8 cellular contexts compared by ENCODE assay signal in the genomic region with DNA sequence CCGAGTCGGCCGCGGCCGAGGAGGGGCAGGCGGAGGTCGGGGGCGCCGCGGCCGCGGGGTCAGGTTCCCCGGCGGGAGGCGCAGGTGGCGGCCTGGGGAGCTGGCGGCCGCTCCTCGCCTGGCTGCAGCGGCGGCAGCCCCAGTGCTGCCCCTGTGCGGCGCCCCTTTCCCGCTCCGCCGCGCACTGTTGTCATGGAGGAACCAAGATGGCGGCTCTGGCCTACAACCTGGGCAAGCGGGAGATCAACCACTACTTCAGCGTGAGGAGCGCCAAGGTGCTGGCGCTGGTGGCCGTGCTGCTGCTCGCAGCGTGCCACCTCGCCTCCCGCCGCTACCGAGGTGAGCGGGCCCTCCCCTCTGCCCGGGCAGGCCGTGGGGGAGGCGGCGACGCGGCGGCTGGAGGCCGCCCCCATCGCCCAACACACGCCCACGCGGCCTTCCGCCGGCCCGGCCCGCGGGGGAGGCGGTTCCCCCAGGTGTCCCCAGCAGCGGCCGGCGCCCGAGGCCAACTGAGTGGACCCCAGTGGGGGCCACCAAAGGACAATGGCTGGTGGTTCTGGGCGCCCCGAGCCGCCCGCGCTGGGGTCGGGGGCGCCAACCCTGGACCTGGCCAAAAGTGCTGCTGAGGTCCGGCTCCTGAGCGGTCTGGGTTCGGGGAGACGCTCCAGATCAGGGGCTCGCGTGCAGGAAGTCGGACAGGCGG. TPM values are rescaled to one million over a fixed set of nuclear protein-coding genes. Genes with fewer than 3 reads are reported as not detected.
DNase-seq lines count a peak whose midpoint lies in the region; ATAC-seq and TF ChIP-seq lines count a peak whose summit lies in the region.

No MANE protein-coding gene starts in this region.

- POLR2A ChIA-PET in activated CD4-positive, alpha-beta T cell treated with anti-CD3 and anti-CD28 coated beads for 36 hours (lab: Charles Lee): interaction anchor here (0.8 kb wide), 1 partner anchor 26 kb away, joined by 3 read pairs; no protein-coding TSS in a partner anchor

- TF ChIP-seq CTCF in colonic mucosa (IDR thresholded peaks at IDR 0.05) (no peak), left lung (IDR thresholded peaks at IDR 0.05) (no peak)

- in situ Hi-C loops in GM18951 (cut with MboI; ENCODE audit: low sequenced_read_pairs, unreplicated experiment): no loop called here

- H3K9me3 Mint-ChIP-seq in activated CD4-positive, alpha-beta T cell treated with anti-CD3 and anti-CD28 coated beads for 36 hours (ENCODE audit: low read depth): no peaks in the 10 kb centered on the region

- intact Hi-C loops in activated CD4-positive, alpha-beta T cell treated with anti-CD3 and anti-CD28 coated beads for 36 hours (cut with DNase I, micrococcal nuclease): loop anchor here (1.0 to 5.0 kb wide), 3 partner anchors 147 to 1278 kb away; a partner anchor contains a TSS
- intact Hi-C loops in colonic mucosa (cut with DNase I) (loop anchor here (10.0 kb wide), 1 partner anchor 55 kb away; no protein-coding TSS in a partner anchor), left lung (cut with DNase I) (no loop called here)

- H3K27ac ChIP-seq in colonic mucosa: peak overlapping the region; percentile 96
- H3K27ac ChIP-seq in left lung: peak overlapping the region; percentile 91 to 95

- ATAC-seq in HG03139 (IDR thresholded peaks at IDR 0.05; ENCODE audit: unreplicated experiment): peak; percentile 64
- peak; percentile 77 for ATAC-seq in activated CD4-positive, alpha-beta T cell treated with anti-CD3 and anti-CD28 coated beads for 36 hours
- ATAC-seq in left lung: peak; percentile 84

- CTCF ChIA-PET in activated CD4-positive, alpha-beta T cell treated with anti-CD3 and anti-CD28 coated beads for 36 hours (lab: Charles Lee): no interaction called here

- H3K27me3 ChIP-seq in colonic mucosa (no peaks in the 10 kb centered on the region), left lung (no peaks in the 10 kb centered on the region)

- H3K4me1 Mint-ChIP-seq in activated CD4-positive, alpha-beta T cell treated with anti-CD3 and anti-CD28 coated beads for 36 hours: peaks cover 43% of the 10 kb centered on the region

- H3K9me3 ChIP-seq in colonic mucosa (no peaks in the 10 kb centered on the region), left lung (no peaks in the 10 kb centered on the region)

- H3K27me3 Mint-ChIP-seq in activated CD4-positive, alpha-beta T cell treated with anti-CD3 and anti-CD28 coated beads for 36 hours: no peaks in the 10 kb centered on the region

- H3K4me3 Mint-ChIP-seq in activated CD4-positive, alpha-beta T cell treated with anti-CD3 and anti-CD28 coated beads for 36 hours: peak overlapping the region; percentile 80

- H3K36me3 Mint-ChIP-seq in activated CD4-positive, alpha-beta T cell treated with anti-CD3 and anti-CD28 coated beads for 36 hours (ENCODE audit: low read depth): peaks cover 8% of the 10 kb centered on the region

- peak overlapping the region; percentile 93 for H3K27ac Mint-ChIP-seq in activated CD4-positive, alpha-beta T cell treated with anti-CD3 and anti-CD28 coated beads for 36 hours

- H3K36me3 ChIP-seq in colonic mucosa (no peaks in the 10 kb centered on the region), left lung (no peaks in the 10 kb centered on the region)

- peak overlapping the region; percentile 84 to 89 for H3K9ac ChIP-seq in colonic mucosa (ENCODE audit: low read depth in 2 of 2, low read length in 2 of 2)

- DNase-seq in Ammon's horn (ENCODE audit: low spot score) (peak; percentile 81), NCI-H2227 treated with DMSO at 0.1 percent for 48 hours (lab: John Stamatoyannopoulos, UW) (peak; percentile 55), colonic mucosa (peak; percentile 70), left lung (peak; percentile 71 to 92)
- peak; percentile 81 for DNase-seq in activated CD4-positive, alpha-beta T cell treated with anti-CD3 and anti-CD28 coated beads for 36 hours
- peak; percentile 61 for DNase-seq in stimulated activated CD4-positive, alpha-beta T cell treated with anti-CD3 and anti-CD28 coated beads, Interleukin-4, amount 100 ng/mL, for 1 hour

- H3K4me3 ChIP-seq in colonic mucosa: peak overlapping the region; percentile 88
- peak overlapping the region; percentile 63 to 82 for H3K4me3 ChIP-seq in left lung

- H3K4me1 ChIP-seq in colonic mucosa: peaks cover 12% of the 10 kb centered on the region
- peaks cover 4 to 38% of the 10 kb centered on the region in 2 donors for H3K4me1 ChIP-seq in left lung

- peak; percentile 68 for TF ChIP-seq POLR2A in GM18951 (IDR thresholded peaks at IDR 0.05; ENCODE audit: extremely low read depth, insufficient read depth, insufficient read length)

RNA-seq across cellular contexts. Expression of a gene that starts 0.4 kb away (rescaled TPM):
- 10 to 100 TPM; 11.2 to 14.3 TPM for total RNA-seq in activated CD4-positive, alpha-beta T cell treated with anti-CD3 and anti-CD28 coated beads for 36 hours
- total RNA-seq in colonic mucosa: 10 to 100 TPM; 39.7 to 54.4 TPM
- 10 to 100 TPM; 24.2 to 30.3 TPM for total RNA-seq in left lung

Comparison
In these comparisons a context has a peak if more than half of its experiments do, and no peak if none do; other contexts are left out.
1. Peak in every context shown above with its lines: DNase-seq, ATAC-seq, H3K4me3 ChIP-seq and H3K27ac ChIP-seq.
2. intact Hi-C loops: an anchor here in activated CD4-positive, alpha-beta T cell treated with anti-CD3 and anti-CD28 coated beads for 36 hours (1.0 to 5.0 kb wide) and colonic mucosa (10.0 kb wide); none called in left lung.